ENCODE assay signal across 20 cellular contexts in genomic region chr20:25573288-25574251, GRCh38. TPM values are rescaled to one million over a fixed set of nuclear protein-coding genes. Genes with fewer than 3 reads are reported as not detected.
DNase-seq lines count a peak whose midpoint lies in the region; ATAC-seq and TF ChIP-seq lines count a peak whose summit lies in the region.
"Had no signal": no experiment of that assay in that cellular context is flagged by ENCODE, and none has a peak within 500 bp of the region (broad histone marks: within the 10 kb centered on the region; RNA-seq: fewer than 3 reads in every experiment).

No MANE protein-coding gene starts in this region.

- H3K23ac ChIP-seq in IMR-90 (ENCODE audit: low read depth, low read length) = peak overlapping the region; percentile 10; the same call in 1 of the 2 replicates

- ATAC-seq in IMR-90 (ENCODE audit: low read depth) = peak; percentile 86
- ATAC-seq: activated CD4-positive, CD25-positive, alpha-beta regulatory T cell treated with anti-CD3 and anti-CD28 coated beads, Interleukin-2, amount 50 U/mL, for 24 hours had no signal

- H3K4me3 ChIP-seq in AG09309 (ENCODE audit: control insufficient read depth, low read depth, low read length) (no peak overlapping the region), IMR-90 (ENCODE audit: insufficient read depth, low read depth, low read length) (no peak overlapping the region), fibroblast of lung (replicated peaks in 1 of 4; ENCODE audit: control extremely low read depth in 1 of 4, insufficient read depth in 1 of 4, low read depth in 3 of 4, low read length in 4 of 4) (no peak overlapping the region)
- H3K4me3 ChIP-seq: vagina had no signal

- H3K36me3 Mint-ChIP-seq in osteocyte (ENCODE audit: unreplicated experiment) = peaks cover 14% of the 10 kb centered on the region
- H3K36me3 Mint-ChIP-seq in CD14-positive monocyte = no peaks in the 10 kb centered on the region

- H4K20me1 ChIP-seq in IMR-90 (ENCODE audit: insufficient read depth, low read length) (peaks cover 9% of the 10 kb centered on the region; the same call in 1 of the 2 replicates), fibroblast of lung (ENCODE audit: control insufficient read depth, extremely low read depth, insufficient read depth, low read length) (no peaks in the 10 kb centered on the region)

- no peak for TF ChIP-seq RAD21 in IMR-90 (IDR thresholded peaks at IDR 0.05; ENCODE audit: low read length)

- peak; percentile 32 for DNase-seq in AG09309 (ENCODE audit: low read depth)
- DNase-seq in IMR-90 = peak; percentile 87
- peak; percentile 80 to 85 for DNase-seq in fibroblast of lung (ENCODE audit: low read depth in 2 of 2)
- no peak for DNase-seq in osteocyte (ENCODE audit: extremely low spot score, unreplicated experiment)
- no peak for DNase-seq in DMS53 treated with DMSO at 0.1 percent for 48 hours (lab: John Stamatoyannopoulos, UW; ENCODE audit: unreplicated experiment)
- no peak for DNase-seq in hypothalamus (lab: John Stamatoyannopoulos, UW)
- DNase-seq in CD14-positive monocyte (ENCODE audit: low spot score) = no peak
- no peak for DNase-seq in T-helper 9 cell
- DNase-seq: immature natural killer cell, KG1, NCI-H1048, NCI-H2081 treated with DMSO at 0.1 percent for 48 hours, NCI-H524 treated with DMSO at 0.1 percent for 48 hours, SHP77 had no signal

- H3K4me1 Mint-ChIP-seq in osteocyte (ENCODE audit: unreplicated experiment) = peaks cover 48% of the 10 kb centered on the region
- H3K4me1 Mint-ChIP-seq in CD14-positive monocyte = no peaks in the 10 kb centered on the region
- H3K4me1 Mint-ChIP-seq: B cell had no signal

- H3K9me1 ChIP-seq in IMR-90 (ENCODE audit: insufficient read depth, low read length) = peaks cover 5% of the 10 kb centered on the region; the same call in 1 of the 2 replicates

- H3K27ac Mint-ChIP-seq in osteocyte (ENCODE audit: unreplicated experiment) (peak overlapping the region; percentile 77), CD14-positive monocyte (no peak overlapping the region)
- H3K27ac Mint-ChIP-seq: B cell; stimulated activated naive CD8-positive, alpha-beta T cell treated with anti-CD3 and anti-CD28 coated beads, Interleukin-15, Interleukin-2, amounts not matched to agents 100 ng/mL and 50 ng/mL, for 24 hours; T-helper 1 cell treated with Interleukin-12 subunit alpha and Interleukin-12 subunit beta and Interleukin-4 antibody, amounts not matched to agents 30 μg/mL and 1 μg/mL, for 36 hours had no signal

- H3K27me3 Mint-ChIP-seq in osteocyte (ENCODE audit: unreplicated experiment) (no peaks in the 10 kb centered on the region), CD14-positive monocyte (ENCODE audit: low read depth in 3 of 3) (peaks cover 3 to 6% (median 4%) of the 10 kb centered on the region in 3 donors)
- H3K27me3 Mint-ChIP-seq: B cell; stimulated activated naive CD8-positive, alpha-beta T cell treated with anti-CD3 and anti-CD28 coated beads, Interleukin-15, Interleukin-2, amounts not matched to agents 100 ng/mL and 50 ng/mL, for 24 hours had no signal

- H3K4me2 ChIP-seq in IMR-90 (ENCODE audit: low read depth, low read length) = peak overlapping the region; percentile 31; the same call in 1 of the 2 replicates
- H3K4me2 ChIP-seq in fibroblast of lung (ENCODE audit: extremely low read depth, insufficient read depth, low read length) = no peak overlapping the region

- peak overlapping the region; percentile 50; the same call in 1 of the 2 replicates for H2BK20ac ChIP-seq in IMR-90 (ENCODE audit: low read depth, low read length)

- H4K91ac ChIP-seq in IMR-90 (ENCODE audit: insufficient read depth, low read depth, low read length) = 0 out of 2 replicates have a peak overlapping the region, but pooled peaks have one; percentile 2

- peak overlapping the region in 1 of 2 experiments; percentile 54; a peak in 2 of 4 replicates for H4K8ac ChIP-seq in IMR-90 (ENCODE audit: low read depth in 2 of 2, low read length in 2 of 2)

- WGBS in IMR-90 (ENCODE audit: extremely low coverage in 2 of 2, insufficient read length in 1 of 2), 2 experiments = no CpG with 5 or more reads among the region's 6 CpGs

- CTCF ChIA-PET in IMR-90 (lab: Yijun Ruan, JAX) = interaction anchor here (1.0 kb wide), 1 partner anchor 10 kb away, joined by 3 read pairs; no protein-coding TSS in a partner anchor

- H4K5ac ChIP-seq in IMR-90 (ENCODE audit: low read depth, low read length) = peak overlapping the region; percentile 45

- H3K79me1 ChIP-seq in IMR-90 (ENCODE audit: low read depth in 1 of 2, low read length in 2 of 2) = peaks cover 23 to 61% of the 10 kb centered on the region in 2 experiments

- no peak overlapping the region for H2BK15ac ChIP-seq in IMR-90 (ENCODE audit: low read depth, low read length)

- H2BK5ac ChIP-seq in IMR-90 (ENCODE audit: low read depth, low read length, poor library complexity, severe bottlenecking) = peak overlapping the region; percentile 57

- H3K36me3 ChIP-seq in IMR-90 (ENCODE audit: control insufficient read depth, insufficient read depth, low read length) = peaks cover 4% of the 10 kb centered on the region; the same call in 1 of the 2 replicates
- no peaks in the 10 kb centered on the region for H3K36me3 ChIP-seq in fibroblast of lung (ENCODE audit: control insufficient read depth, insufficient read depth, low read length)
- H3K36me3 ChIP-seq: vagina had no signal

- peak overlapping the region; percentile 59; the same call in 1 of the 2 replicates for H3K4ac ChIP-seq in IMR-90 (ENCODE audit: low read depth, low read length)

- H3K56ac ChIP-seq in IMR-90 (ENCODE audit: extremely low read depth, insufficient read depth, low read length) = no peak overlapping the region; the same call in 1 of the 2 replicates

- H3K4me3 Mint-ChIP-seq in osteocyte (ENCODE audit: unreplicated experiment) (no peak overlapping the region), CD14-positive monocyte (no peak overlapping the region)
- H3K4me3 Mint-ChIP-seq: B cell; immature natural killer cell; neural crest cell; stimulated activated naive CD8-positive, alpha-beta T cell treated with anti-CD3 and anti-CD28 coated beads, Interleukin-15, Interleukin-2, amounts not matched to agents 100 ng/mL and 50 ng/mL, for 24 hours; T-helper 1 cell treated with Interleukin-12 subunit alpha and Interleukin-12 subunit beta and Interleukin-4 antibody, amounts not matched to agents 30 μg/mL and 1 μg/mL, for 36 hours had no signal

- no peak overlapping the region for H3K9ac ChIP-seq in IMR-90 (ENCODE audit: low read depth, low read length)
- H3K9ac ChIP-seq in fibroblast of lung (ENCODE audit: insufficient read depth, low read length) = no peak overlapping the region

- 0 out of 2 replicates have a peak overlapping the region, but pooled peaks have one; percentile 17 for H2BK120ac ChIP-seq in IMR-90 (ENCODE audit: low read depth, low read length)

- intact Hi-C loops in IMR-90 (cut with micrococcal nuclease) = loop anchor here (2.0 kb wide), 1 partner anchor 19 kb away; no protein-coding TSS in a partner anchor
- intact Hi-C loops in CD14-positive monocyte (cut with micrococcal nuclease) = no loop called here

- H3K4me1 ChIP-seq in IMR-90 (ENCODE audit: control insufficient read depth, insufficient read depth, low read length) = peaks cover 10% of the 10 kb centered on the region
- H3K4me1 ChIP-seq in fibroblast of lung (ENCODE audit: control insufficient read depth, extremely low read depth, insufficient read depth, low read length) = peaks cover 8% of the 10 kb centered on the region
- H3K4me1 ChIP-seq: vagina had no signal

- H3K9me3 ChIP-seq in IMR-90 (ENCODE audit: control insufficient read depth, insufficient read depth, low read length) = no peaks in the 10 kb centered on the region
- no peaks in the 10 kb centered on the region for H3K9me3 ChIP-seq in fibroblast of lung (ENCODE audit: control insufficient read depth, insufficient read depth, low read depth, low read length)
- H3K9me3 ChIP-seq: vagina had no signal

- H3K14ac ChIP-seq in IMR-90 (replicated peaks; ENCODE audit: low read depth, low read length) = peak overlapping the region; percentile 20; the same call in 1 of the 2 replicates

- dilution Hi-C loops in IMR-90 (cut with HindIII; ENCODE audit: low sequenced_read_pairs, unreplicated experiment) = no loop called here

- in situ Hi-C loops in IMR-90 (cut with MboI; ENCODE audit: low sequenced_read_pairs) = no loop called here

- H2AK9ac ChIP-seq in IMR-90 (replicated peaks; ENCODE audit: low read depth, low read length, poor library complexity) = no peak overlapping the region

- H3K18ac ChIP-seq in IMR-90 (ENCODE audit: low read depth, low read length) = peak overlapping the region; percentile 25

- H3K27ac ChIP-seq in IMR-90 (ENCODE audit: insufficient read depth, low read length) (peak overlapping the region; percentile 19), fibroblast of lung (ENCODE audit: insufficient read depth, low read length) (peak overlapping the region; percentile 9)
- H3K27ac ChIP-seq: vagina had no signal

- no peak overlapping the region for H2AK5ac ChIP-seq in IMR-90 (ENCODE audit: low read depth, low read length)

- H2AFZ ChIP-seq in IMR-90 (replicated peaks; ENCODE audit: low read length, poor library complexity) = no peak overlapping the region
- no peak overlapping the region for H2AFZ ChIP-seq in fibroblast of lung (ENCODE audit: low read length)

- H3K79me2 ChIP-seq in fibroblast of lung (ENCODE audit: control insufficient read depth, insufficient read depth, low read length) = no peaks in the 10 kb centered on the region

- no peaks in the 10 kb centered on the region for H3K27me3 ChIP-seq in IMR-90 (ENCODE audit: control insufficient read depth, insufficient read depth, low read length)
- H3K27me3 ChIP-seq in fibroblast of lung (ENCODE audit: control insufficient read depth, insufficient read depth, low read length) = no peaks in the 10 kb centered on the region
- H3K27me3 ChIP-seq: vagina had no signal

- BruUV-seq in IMR-90 (replicated peaks; lab: Mats Ljungman, UMichigan) = no TSS peak

- H3K9me3 Mint-ChIP-seq in osteocyte (ENCODE audit: unreplicated experiment) = no peaks in the 10 kb centered on the region
- peaks cover 0 to 1% (median 0%) of the 10 kb centered on the region in 7 donors for H3K9me3 Mint-ChIP-seq in CD14-positive monocyte
- H3K9me3 Mint-ChIP-seq: immature natural killer cell; neural crest cell; stimulated activated naive CD8-positive, alpha-beta T cell treated with anti-CD3 and anti-CD28 coated beads, Interleukin-15, Interleukin-2, amounts not matched to agents 100 ng/mL and 50 ng/mL, for 24 hours; T-helper 1 cell treated with Interleukin-12 subunit alpha and Interleukin-12 subunit beta and Interleukin-4 antibody, amounts not matched to agents 30 μg/mL and 1 μg/mL, for 36 hours had no signal

- POLR2A ChIA-PET in IMR-90 (lab: Charles Lee; ENCODE audit: unreplicated experiment) = no interaction called here

- TF ChIP-seq CTCF in AG09309 (IDR thresholded peaks at IDR 0.05; ENCODE audit: control insufficient read depth, insufficient read depth, low read depth, low read length, missing control alignments) (no peak), IMR-90 (conservative IDR thresholded peaks at IDR 0.05; ENCODE audit: low read depth, low read length) (no peak), fibroblast of lung (conservative IDR thresholded peaks at IDR 0.05 in 1 of 2, IDR thresholded peaks at IDR 0.05 in 1 of 2; ENCODE audit: low read depth in 1 of 2, low read length in 2 of 2) (no peak), osteocyte (IDR thresholded peaks at IDR 0.05) (no peak), CD14-positive monocyte (IDR thresholded peaks at IDR 0.05) (no peak)

- TF ChIP-seq POLR2A in IMR-90 (IDR thresholded peaks at IDR 0.05; ENCODE audit: low read depth, low read length) = no peak

RNA-seq across cellular contexts. Expression of gene NINL, which starts 11.8 kb away (rescaled TPM):
- total RNA-seq in IMR-90 (2012; rRNA removed) = 3.0 and 3.6 TPM in 2 replicates
- polyA plus RNA-seq in IMR-90 (2012; rRNA removed) = 10.4 and 11.2 TPM in 2 replicates
- polyA plus RNA-seq in IMR-90 (2012; cell fraction: cytosol; rRNA removed) = 4.6 and 6.5 TPM in 2 replicates
- polyA plus RNA-seq in IMR-90 (2012; cell fraction: nucleus; rRNA removed; ENCODE audit: low replicate concordance) = 41.6 and 58.2 TPM in 2 replicates
- total RNA-seq in fibroblast of lung = 11.3 and 16.3 TPM in 2 replicates
- polyA plus RNA-seq in fibroblast of lung = 4.4 TPM in 2 replicates
- polyA plus RNA-seq in fibroblast of lung (2012) = 3.8 and 4.3 TPM in 2 replicates
- 1.4 and 2.9 TPM in 2 replicates for polyA minus RNA-seq in fibroblast of lung (ENCODE audit: low replicate concordance)
- total RNA-seq in osteocyte = 20.4 and 20.8 TPM in 2 replicates
- under 1 TPM in 1 of 2 donors, not detected in 1; 0.15 TPM for polyA plus RNA-seq in CD14-positive monocyte

RNA-seq across cellular contexts. Expression of gene NANP, which starts 50.2 kb away (rescaled TPM):
- 7.2 and 10.0 TPM in 2 replicates for total RNA-seq in IMR-90 (2012; rRNA removed)
- 4.0 and 4.9 TPM in 2 replicates for polyA plus RNA-seq in IMR-90 (2012; rRNA removed)
- polyA plus RNA-seq in IMR-90 (2012; cell fraction: cytosol; rRNA removed) = 1.0 and 1.7 TPM in 2 replicates
- polyA plus RNA-seq in IMR-90 (2012; cell fraction: nucleus; rRNA removed; ENCODE audit: low replicate concordance) = 0.32 and 1.8 TPM in 2 replicates
- 8.8 and 9.5 TPM in 2 replicates for total RNA-seq in fibroblast of lung
- polyA plus RNA-seq in fibroblast of lung = 9.4 and 9.9 TPM in 2 replicates
- 5.8 and 6.2 TPM in 2 replicates for polyA plus RNA-seq in fibroblast of lung (2012)
- 2.7 and 3.9 TPM in 2 replicates for polyA minus RNA-seq in fibroblast of lung (ENCODE audit: low replicate concordance)
- total RNA-seq in osteocyte = 6.0 and 6.6 TPM in 2 replicates
- polyA plus RNA-seq in CD14-positive monocyte = 1 to 10 TPM; 2.2 to 2.6 TPM

Comparison
In these comparisons a context has a peak if more than half of its experiments do, and no peak if none do; other contexts are left out.
1. DNase-seq: peak in AG09309 (single experiment), IMR-90 (single experiment) and fibroblast of lung (2 of 2); none in osteocyte (single experiment), DMS53 treated with DMSO at 0.1 percent for 48 hours (single experiment), hypothalamus (0 of 51), CD14-positive monocyte (single experiment) and T-helper 9 cell (single experiment).